Comparison of ENCODE assay signal across 20 cellular contexts in genomic region chr11:77147036-77147315, GRCh38. TPM values are rescaled to one million over a fixed set of nuclear protein-coding genes. Genes with fewer than 3 reads are reported as not detected.
"Had no signal": no experiment of that assay in that cellular context is flagged by ENCODE, and none has a peak within 500 bp of the region (broad histone marks: within the 10 kb centered on the region; RNA-seq: fewer than 3 reads in every experiment).

No MANE protein-coding gene starts in this region.

- H3K27me3 Mint-ChIP-seq: activated T-helper 17 cell treated with anti-CD3 and anti-CD28 coated beads, Interleukin-2, amount 50 U/mL, for 72 hours had no signal

- H3K9me3 ChIP-seq: body of pancreas, esophagus muscularis mucosa, mucosa of descending colon, sigmoid colon, testis, vagina had no signal

- H3K4me1 ChIP-seq: body of pancreas, vagina had no signal

- H3K9me3 Mint-ChIP-seq: activated naive CD4-positive, alpha-beta T cell treated with anti-CD3 and anti-CD28 coated beads, Interleukin-2, amount 10 ng/mL, durations not matched to agents 7 days and 5 days; activated T-helper 17 cell treated with anti-CD3 and anti-CD28 coated beads, Interleukin-2, amount 50 U/mL, for 72 hours; natural killer cell treated with Interleukin-12 subunit alpha and Interleukin-12 subunit beta and Interleukin-15 and Interleukin-18, amount 100 ng/mL, for 72 hours had no signal

- H3K27ac ChIP-seq: body of pancreas, esophagus muscularis mucosa, sigmoid colon, testis, vagina had no signal

- DNase-seq: activated CD4-positive, alpha-beta T cell treated with anti-CD3 and anti-CD28 coated beads for 36 hours; activated naive CD4-positive, alpha-beta T cell treated with anti-CD3 and anti-CD28 coated beads, Interleukin-2, amount 10 ng/mL, durations not matched to agents 7 days and 5 days; amniotic stem cell; cerebellar nuclear complex; mammary epithelial cell; sigmoid colon; stimulated activated CD4-positive, alpha-beta T cell treated with anti-CD3 and anti-CD28 coated beads, Interleukin-2, amount 100 ng/mL, for 24 hours; stimulated activated naive CD8-positive, alpha-beta T cell treated with anti-CD3 and anti-CD28 coated beads, Interleukin-15, Interleukin-2, amounts not matched to agents 100 U/mL and 50 U/mL, for 24 hours; T-helper 9 cell; testis had no signal

- H3K4me3 ChIP-seq: body of pancreas, mucosa of descending colon had no signal

- H3K27ac Mint-ChIP-seq: activated CD4-positive, alpha-beta T cell treated with anti-CD3 and anti-CD28 coated beads for 36 hours; activated naive CD4-positive, alpha-beta T cell treated with anti-CD3 and anti-CD28 coated beads, Interleukin-2, amount 10 ng/mL, durations not matched to agents 7 days and 5 days; activated T-helper 17 cell treated with anti-CD3 and anti-CD28 coated beads, Interleukin-2, amount 50 U/mL, for 72 hours had no signal

- H3K36me3 Mint-ChIP-seq: activated naive CD4-positive, alpha-beta T cell treated with anti-CD3 and anti-CD28 coated beads, Interleukin-2, amount 10 ng/mL, durations not matched to agents 7 days and 5 days; natural killer cell treated with Interleukin-12 subunit alpha and Interleukin-12 subunit beta and Interleukin-15 and Interleukin-18, amount 100 ng/mL, for 72 hours had no signal

- H3K27me3 ChIP-seq: body of pancreas, testis, vagina had no signal

- H3K4me3 Mint-ChIP-seq: activated naive CD4-positive, alpha-beta T cell treated with anti-CD3 and anti-CD28 coated beads, Interleukin-2, amount 10 ng/mL, durations not matched to agents 7 days and 5 days had no signal

- H3K36me3 ChIP-seq: esophagus muscularis mucosa, sigmoid colon, vagina had no signal

RNA-seq across cellular contexts. Expression of gene MYO7A, which starts 18.9 kb away (rescaled TPM):
- total RNA-seq: osteocyte had no signal

RNA-seq across cellular contexts. Expression of gene OMP, which starts 44.3 kb away (rescaled TPM):
- total RNA-seq: activated CD4-positive, alpha-beta T cell treated with anti-CD3 and anti-CD28 coated beads for 36 hours; activated T-helper 17 cell treated with anti-CD3 and anti-CD28 coated beads, Interleukin-2, amount 50 U/mL, for 72 hours; body of pancreas; dermis microvascular lymphatic vessel endothelial cell; esophagus muscularis mucosa; fibroblast of villous mesenchyme; mammary epithelial cell; natural killer cell treated with Interleukin-12 subunit alpha and Interleukin-12 subunit beta and Interleukin-15 and Interleukin-18, amount 100 ng/mL, for 72 hours; osteocyte; pulmonary artery endothelial cell; vagina had no signal
